Comparison of ENCODE assay signal across 8 cellular contexts in genomic region chr6:28489366-28490190, GRCh38. TPM values are rescaled to one million over a fixed set of nuclear protein-coding genes. Genes with fewer than 3 reads are reported as not detected.
A peak's percentile ranks its signal among the peaks of the same experiment; 100 is the strongest.
DNase-seq lines count a peak whose midpoint lies in the region; ATAC-seq and TF ChIP-seq lines count a peak whose summit lies in the region.

No MANE protein-coding gene starts in this region.

- H3K27me3 ChIP-seq in BJ (ENCODE audit: control insufficient read depth, insufficient read depth, low read length) (no peaks in the 10 kb centered on the region), fibroblast of lung (ENCODE audit: control insufficient read depth, insufficient read depth, low read length) (no peaks in the 10 kb centered on the region)

- POLR2A ChIA-PET in BJ (lab: Charles Lee), result no interaction called here

- H3K79me2 ChIP-seq in fibroblast of lung (ENCODE audit: control insufficient read depth, insufficient read depth, low read length), result no peaks in the 10 kb centered on the region

- peaks cover 24% of the 10 kb centered on the region for H3K27me3 Mint-ChIP-seq in nephron progenitor cell (ENCODE audit: low read depth, poor library complexity)

- H3K36me3 ChIP-seq in BJ (ENCODE audit: control insufficient read depth, insufficient read depth, low read length) (no peaks in the 10 kb centered on the region), fibroblast of lung (ENCODE audit: control insufficient read depth, insufficient read depth, low read length) (no peaks in the 10 kb centered on the region), urinary bladder (ENCODE audit: insufficient read depth) (no peaks in the 10 kb centered on the region)

- no peak for DNase-seq in BJ (ENCODE audit: low read depth)
- peak; percentile 88 to 90 for DNase-seq in Kasumi-1 (lab: John Stamatoyannopoulos, UW)
- peak; percentile 1 to 6 for DNase-seq in activated CD8-positive, alpha-beta memory T cell treated with anti-CD3 and anti-CD28 coated beads for 1 hour (ENCODE audit: extremely low read depth in 1 of 2, low read depth in 1 of 2)
- DNase-seq in fibroblast of lung (ENCODE audit: low read depth in 2 of 2), result peak; percentile 80 to 83
- peak; percentile 71 for DNase-seq in nephron progenitor cell

- CTCF ChIA-PET in BJ (lab: Yijun Ruan, JAX), result interaction anchor here (2.0 kb wide), 1 partner anchor 11 kb away, joined by 6 read pairs; no protein-coding TSS in a partner anchor

- ATAC-seq in GM21360 (IDR thresholded peaks at IDR 0.05; ENCODE audit: unreplicated experiment), result peak; percentile 48
- no peak for ATAC-seq in GM21786 (IDR thresholded peaks at IDR 0.05; ENCODE audit: unreplicated experiment)

- H3K4me3 Mint-ChIP-seq in nephron progenitor cell, result peak overlapping the region; percentile 87

- peak overlapping the region; percentile 40 for H3K27ac Mint-ChIP-seq in nephron progenitor cell

- TF ChIP-seq CTCF in BJ (IDR thresholded peaks at IDR 0.05; ENCODE audit: insufficient read depth, low read depth, low read length), result no peak
- TF ChIP-seq CTCF in fibroblast of lung (conservative IDR thresholded peaks at IDR 0.05 in 1 of 2, IDR thresholded peaks at IDR 0.05 in 1 of 2; ENCODE audit: low read depth in 1 of 2, low read length in 2 of 2), result no peak
- no peak for TF ChIP-seq CTCF in nephron progenitor cell (IDR thresholded peaks at IDR 0.05)

- no peaks in the 10 kb centered on the region for H3K9me3 ChIP-seq in fibroblast of lung (ENCODE audit: control insufficient read depth, insufficient read depth, low read depth, low read length)

- peak overlapping the region; percentile 38 for H3K9ac ChIP-seq in fibroblast of lung (ENCODE audit: insufficient read depth, low read length)

- H3K4me2 ChIP-seq in fibroblast of lung (ENCODE audit: extremely low read depth, insufficient read depth, low read length), result peak overlapping the region; percentile 55

- H3K36me3 Mint-ChIP-seq in nephron progenitor cell (ENCODE audit: low read depth), result peaks cover 5% of the 10 kb centered on the region

- H3K4me3 ChIP-seq in BJ (ENCODE audit: low read depth, low read length) (peak overlapping the region; percentile 57), fibroblast of lung (replicated peaks in 1 of 4; ENCODE audit: control extremely low read depth in 1 of 4, insufficient read depth in 1 of 4, low read depth in 3 of 4, low read length in 4 of 4) (peak overlapping the region; percentile 58 to 85 (median 65)), urinary bladder (ENCODE audit: low read depth, low read length) (peak overlapping the region; percentile 5)

- WGBS in urinary bladder, result 3% methylated on average over 40 of the region's 40 CpGs

- H3K27ac ChIP-seq in fibroblast of lung (ENCODE audit: insufficient read depth, low read length), result no peak overlapping the region
- H3K27ac ChIP-seq in urinary bladder (ENCODE audit: low read depth), result no peak overlapping the region

- H3K4me1 Mint-ChIP-seq in nephron progenitor cell, result peaks cover 37% of the 10 kb centered on the region

- H2AFZ ChIP-seq in fibroblast of lung (ENCODE audit: low read length), result peak overlapping the region; percentile 85

- H3K4me1 ChIP-seq in fibroblast of lung (ENCODE audit: control insufficient read depth, extremely low read depth, insufficient read depth, low read length), result no peaks in the 10 kb centered on the region
- H3K4me1 ChIP-seq in urinary bladder (ENCODE audit: insufficient read depth), result no peaks in the 10 kb centered on the region

- peaks cover 3% of the 10 kb centered on the region for H3K9me3 Mint-ChIP-seq in nephron progenitor cell

- H4K20me1 ChIP-seq in fibroblast of lung (ENCODE audit: control insufficient read depth, extremely low read depth, insufficient read depth, low read length), result no peaks in the 10 kb centered on the region

RNA-seq across cellular contexts. Expression of gene GPX6, which starts 26.0 kb away (rescaled TPM):
- polyA plus RNA-seq in BJ (2011; rRNA removed) (not detected in 2 replicates), fibroblast of lung (not detected in 2 replicates), urinary bladder (not detected)
- not detected in 2 replicates for polyA minus RNA-seq in BJ (2011; rRNA and poly(A)+ RNA removed)
- total RNA-seq in fibroblast of lung (not detected in 2 replicates), urinary bladder (not detected)
- not detected in 2 replicates for polyA plus RNA-seq in fibroblast of lung (2012)
- not detected in 2 replicates for polyA minus RNA-seq in fibroblast of lung (ENCODE audit: low replicate concordance)

RNA-seq across cellular contexts. Expression of gene GPX5, which starts 36.1 kb away (rescaled TPM):
- polyA plus RNA-seq in BJ (2011; rRNA removed), result not detected in 2 replicates
- polyA minus RNA-seq in BJ (2011; rRNA and poly(A)+ RNA removed), result not detected in 2 replicates
- not detected in 2 replicates for total RNA-seq in fibroblast of lung
- polyA plus RNA-seq in fibroblast of lung, result not detected in 2 replicates
- not detected in 2 replicates for polyA plus RNA-seq in fibroblast of lung (2012)
- polyA minus RNA-seq in fibroblast of lung (ENCODE audit: low replicate concordance), result not detected in 2 replicates
- total RNA-seq in urinary bladder, result not detected
- not detected for polyA plus RNA-seq in urinary bladder

RNA-seq across cellular contexts. Expression of gene ZSCAN23, which starts 46.3 kb away (rescaled TPM):
- 1.8 and 2.3 TPM in 2 replicates for polyA plus RNA-seq in BJ (2011; rRNA removed)
- 2.7 and 2.9 TPM in 2 replicates for polyA minus RNA-seq in BJ (2011; rRNA and poly(A)+ RNA removed)
- total RNA-seq in fibroblast of lung, result 4.9 and 5.1 TPM in 2 replicates
- 1.1 and 3.8 TPM in 2 replicates for polyA plus RNA-seq in fibroblast of lung
- 0.36 and 1.4 TPM in 2 replicates for polyA plus RNA-seq in fibroblast of lung (2012)
- 0.71 and 1.1 TPM in 2 replicates for polyA minus RNA-seq in fibroblast of lung (ENCODE audit: low replicate concordance)
- total RNA-seq in urinary bladder, result 15.5 TPM
- 3.5 TPM for polyA plus RNA-seq in urinary bladder

Comparison
In these comparisons a context has a peak if more than half of its experiments do, and no peak if none do; other contexts are left out.
1. H3K4me3 ChIP-seq: peak in every context shown above with its lines; median percentile 65 in fibroblast of lung; 57 in BJ; 5 in urinary bladder.